Comparison of ENCODE assay signal across 13 cellular contexts in genomic region chr1:111937147-111937725, GRCh38. TPM values are rescaled to one million over a fixed set of nuclear protein-coding genes. Genes with fewer than 3 reads are reported as not detected.
"Had no signal": no experiment of that assay in that cellular context is flagged by ENCODE, and none has a peak within 500 bp of the region (broad histone marks: within the 10 kb centered on the region; RNA-seq: fewer than 3 reads in every experiment).

No MANE protein-coding gene starts in this region.

- H3K4me3 ChIP-seq: esophagus muscularis mucosa, lung, neural progenitor cell, psoas muscle, right lobe of liver, upper lobe of left lung had no signal

- H3K27me3 Mint-ChIP-seq: stimulated activated naive CD8-positive, alpha-beta T cell treated with anti-CD3 and anti-CD28 coated beads, Interleukin-15, amount 100 ng/mL, for 72 hours had no signal

- H3K36me3 ChIP-seq: esophagus muscularis mucosa, neural progenitor cell, right lobe of liver, upper lobe of left lung had no signal

- H3K27me3 ChIP-seq: esophagus muscularis mucosa, neural progenitor cell, right lobe of liver, upper lobe of left lung had no signal

- H3K36me3 Mint-ChIP-seq: neural progenitor cell had no signal

- H3K9me3 ChIP-seq: esophagus muscularis mucosa, psoas muscle, right lobe of liver, upper lobe of left lung had no signal

- H3K27ac ChIP-seq: esophagus muscularis mucosa, neural progenitor cell, psoas muscle, right lobe of liver, upper lobe of left lung had no signal

- ATAC-seq: left colon; stimulated activated naive CD8-positive, alpha-beta T cell treated with anti-CD3 and anti-CD28 coated beads, Interleukin-15, amount 100 ng/mL, for 72 hours had no signal

- H3K4me1 ChIP-seq: neural progenitor cell, psoas muscle, right lobe of liver, upper lobe of left lung had no signal

- H3K4me3 Mint-ChIP-seq: neural progenitor cell; stimulated activated naive CD8-positive, alpha-beta T cell treated with anti-CD3 and anti-CD28 coated beads, Interleukin-15, amount 100 ng/mL, for 72 hours had no signal

- H3K27ac Mint-ChIP-seq: neural progenitor cell; stimulated activated naive CD8-positive, alpha-beta T cell treated with anti-CD3 and anti-CD28 coated beads, Interleukin-15, amount 100 ng/mL, for 72 hours had no signal

- H3K9me3 Mint-ChIP-seq: neural progenitor cell; stimulated activated naive CD8-positive, alpha-beta T cell treated with anti-CD3 and anti-CD28 coated beads, Interleukin-15, amount 100 ng/mL, for 72 hours had no signal

- DNase-seq: activated CD4-positive, alpha-beta T cell treated with anti-CD3 and anti-CD28 coated beads, Interleukin-2, amount 50 U/mL, for 1 hour; activated CD8-positive, alpha-beta memory T cell treated with anti-CD3 and anti-CD28 coated beads for 24 hours; activated naive CD4-positive, alpha-beta T cell treated with Interleukin-2 at 50 U/mL for 16 hours; left colon; psoas muscle; stimulated activated naive CD8-positive, alpha-beta T cell treated with anti-CD3 and anti-CD28 coated beads, Interleukin-15, amount 100 ng/mL, for 72 hours; SW 1271; upper lobe of left lung had no signal

- H3K4me1 Mint-ChIP-seq: stimulated activated naive CD8-positive, alpha-beta T cell treated with anti-CD3 and anti-CD28 coated beads, Interleukin-15, amount 100 ng/mL, for 72 hours had no signal

RNA-seq across cellular contexts. Expression of gene KCND3, which starts 52.2 kb away (rescaled TPM):
- total RNA-seq: T-helper 2 cell treated with Interferon-gamma antibody and Interleukin-4, amounts not matched to agents 100 ng/mL and 5 ng/mL, for 36 hours had no signal
